ENCODE assay signal across 8 cellular contexts in genomic region chr1:48471103-48471502, GRCh38. TPM values are rescaled to one million over a fixed set of nuclear protein-coding genes. Genes with fewer than 3 reads are reported as not detected.
A peak's percentile ranks its signal among the peaks of the same experiment; 100 is the strongest.
DNase-seq lines count a peak whose midpoint lies in the region; ATAC-seq and TF ChIP-seq lines count a peak whose summit lies in the region.

No MANE protein-coding gene starts in this region.

- H4K8ac ChIP-seq in IMR-90 (ENCODE audit: low read depth in 2 of 2, low read length in 2 of 2): no peak overlapping the region; a peak in 1 of 4 replicates

- H3K4me1 Mint-ChIP-seq in stimulated activated memory B cell treated with anti-CD40 and anti-IgM and Interleukin-4, amounts not matched to agents 10 μg/mL and 1 μg/mL and 100 μg/mL, for 72 hours: peaks cover 26% of the 10 kb centered on the region

- H4K20me1 ChIP-seq in IMR-90 (ENCODE audit: insufficient read depth, low read length): no peaks in the 10 kb centered on the region

- no peak overlapping the region for H2AK5ac ChIP-seq in IMR-90 (ENCODE audit: low read depth, low read length)

- H4K91ac ChIP-seq in IMR-90 (ENCODE audit: insufficient read depth, low read depth, low read length): no peak overlapping the region

- intact Hi-C loops in IMR-90 (cut with micrococcal nuclease): no loop called here

- peaks cover 17% of the 10 kb centered on the region for H3K27me3 Mint-ChIP-seq in stimulated activated memory B cell treated with anti-CD40 and anti-IgM and Interleukin-4, amounts not matched to agents 10 μg/mL and 1 μg/mL and 100 μg/mL, for 72 hours

- in situ Hi-C loops in IMR-90 (cut with MboI; ENCODE audit: low sequenced_read_pairs): no loop called here
- in situ Hi-C loops in astrocyte of the spinal cord (cut with HindIII; ENCODE audit: low sequenced_read_pairs): no loop called here

- POLR2A ChIA-PET in IMR-90 (lab: Charles Lee; ENCODE audit: unreplicated experiment): no interaction called here

- H3K79me1 ChIP-seq in IMR-90 (ENCODE audit: low read depth in 1 of 2, low read length in 2 of 2): 0 out of 4 replicates have a peak, but pooled peaks cover 0 to 4% of the 10 kb centered on the region in 2 experiments

- H2BK5ac ChIP-seq in IMR-90 (ENCODE audit: low read depth, low read length, poor library complexity, severe bottlenecking): no peak overlapping the region

- peak overlapping the region; percentile 29; the same call in 1 of the 2 replicates for H3K14ac ChIP-seq in IMR-90 (replicated peaks; ENCODE audit: low read depth, low read length)

- peaks cover 4% of the 10 kb centered on the region; the same call in 1 of the 2 replicates for H3K4me1 ChIP-seq in IMR-90 (ENCODE audit: control insufficient read depth, insufficient read depth, low read length)

- WGBS in IMR-90 (ENCODE audit: extremely low coverage in 2 of 2, insufficient read length in 1 of 2), 2 experiments: 100% methylated on average over 1 of the region's 5 CpGs; no CpG with 5 or more reads in 1 of the 2 experiments

- peaks cover 6% of the 10 kb centered on the region; the same call in 1 of the 2 replicates for H3K9me1 ChIP-seq in IMR-90 (ENCODE audit: insufficient read depth, low read length)

- no peak overlapping the region; the same call in 1 of the 2 replicates for H3K18ac ChIP-seq in IMR-90 (ENCODE audit: low read depth, low read length)

- H3K36me3 ChIP-seq in IMR-90 (ENCODE audit: control insufficient read depth, insufficient read depth, low read length): no peaks in the 10 kb centered on the region

- no peak overlapping the region for H2BK120ac ChIP-seq in IMR-90 (ENCODE audit: low read depth, low read length)

- no peaks in the 10 kb centered on the region for H3K36me3 Mint-ChIP-seq in stimulated activated memory B cell treated with anti-CD40 and anti-IgM and Interleukin-4, amounts not matched to agents 10 μg/mL and 1 μg/mL and 100 μg/mL, for 72 hours

- no peaks in the 10 kb centered on the region for H3K27me3 ChIP-seq in IMR-90 (ENCODE audit: control insufficient read depth, insufficient read depth, low read length)

- peak overlapping the region; percentile 49; the same call in 1 of the 2 replicates for H3K23ac ChIP-seq in IMR-90 (ENCODE audit: low read depth, low read length)

- no peak overlapping the region for H2BK15ac ChIP-seq in IMR-90 (ENCODE audit: low read depth, low read length)

- peak overlapping the region; percentile 90 for H2AFZ ChIP-seq in IMR-90 (replicated peaks; ENCODE audit: low read length, poor library complexity)

- no peak for ATAC-seq in IMR-90 (ENCODE audit: low read depth)
- ATAC-seq in stimulated activated memory B cell treated with anti-CD40 and anti-IgM and Interleukin-4, amounts not matched to agents 10 μg/mL and 1 μg/mL and 100 μg/mL, for 72 hours: no peak
- ATAC-seq in HG03196 (IDR thresholded peaks at IDR 0.05; ENCODE audit: unreplicated experiment): no peak
- ATAC-seq in GM21786 (IDR thresholded peaks at IDR 0.05; ENCODE audit: unreplicated experiment): no peak

- TF ChIP-seq RAD21 in IMR-90 (IDR thresholded peaks at IDR 0.05; ENCODE audit: low read length): no peak

- H3K9me3 ChIP-seq in IMR-90 (ENCODE audit: control insufficient read depth, insufficient read depth, low read length): no peaks in the 10 kb centered on the region; the same call in 1 of the 2 replicates

- peak overlapping the region; percentile 92 for H3K4me2 ChIP-seq in IMR-90 (ENCODE audit: low read depth, low read length)

- H2AK9ac ChIP-seq in IMR-90 (replicated peaks; ENCODE audit: low read depth, low read length, poor library complexity): peak overlapping the region; percentile 17

- no peak overlapping the region for H2BK20ac ChIP-seq in IMR-90 (ENCODE audit: low read depth, low read length)

- H3K27ac ChIP-seq in IMR-90 (ENCODE audit: insufficient read depth, low read length): peak overlapping the region; percentile 58; the same call in 1 of the 2 replicates

- H3K4me3 ChIP-seq in IMR-90 (ENCODE audit: insufficient read depth, low read depth, low read length) (peak overlapping the region; percentile 84), astrocyte of the spinal cord (ENCODE audit: low read depth, low read length) (peak overlapping the region; percentile 75)

- CTCF ChIA-PET in IMR-90 (lab: Yijun Ruan, JAX): interaction anchor here (1.6 kb wide), 1 partner anchor 27 kb away, joined by 5 read pairs; no protein-coding TSS in a partner anchor

- H4K5ac ChIP-seq in IMR-90 (ENCODE audit: low read depth, low read length): no peak overlapping the region

- H3K27ac Mint-ChIP-seq in stimulated activated memory B cell treated with anti-CD40 and anti-IgM and Interleukin-4, amounts not matched to agents 10 μg/mL and 1 μg/mL and 100 μg/mL, for 72 hours: peak overlapping the region; percentile 78

- H3K56ac ChIP-seq in IMR-90 (ENCODE audit: extremely low read depth, insufficient read depth, low read length): no peak overlapping the region; the same call in 1 of the 2 replicates

- no TSS peak for BruUV-seq in IMR-90 (replicated peaks; lab: Mats Ljungman, UMichigan)

- H3K9ac ChIP-seq in IMR-90 (ENCODE audit: low read depth, low read length): peak overlapping the region; percentile 52; the same call in 1 of the 2 replicates

- no peak for TF ChIP-seq CTCF in IMR-90 (conservative IDR thresholded peaks at IDR 0.05; ENCODE audit: low read depth, low read length)
- no peak for TF ChIP-seq CTCF in astrocyte of the spinal cord (IDR thresholded peaks at IDR 0.05; ENCODE audit: low read depth, low read length)

- TF ChIP-seq POLR2A in IMR-90 (IDR thresholded peaks at IDR 0.05; ENCODE audit: low read depth, low read length): no peak

- peak overlapping the region; percentile 87 for H3K4me3 Mint-ChIP-seq in stimulated activated memory B cell treated with anti-CD40 and anti-IgM and Interleukin-4, amounts not matched to agents 10 μg/mL and 1 μg/mL and 100 μg/mL, for 72 hours

- peak overlapping the region; percentile 52; the same call in 1 of the 2 replicates for H3K4ac ChIP-seq in IMR-90 (ENCODE audit: low read depth, low read length)

- H3K9me3 Mint-ChIP-seq in stimulated activated memory B cell treated with anti-CD40 and anti-IgM and Interleukin-4, amounts not matched to agents 10 μg/mL and 1 μg/mL and 100 μg/mL, for 72 hours: peaks cover 6% of the 10 kb centered on the region

- DNase-seq in IMR-90: no peak
- DNase-seq in astrocyte of the spinal cord (ENCODE audit: low read depth, low spot score): peak; percentile 22
- DNase-seq in islet precursor cell: peak; percentile 53
- no peak for DNase-seq in SKM-1 (lab: John Stamatoyannopoulos, UW; ENCODE audit: unreplicated experiment)
- DNase-seq in NCI-H524 treated with DMSO at 0.1 percent for 48 hours (lab: John Stamatoyannopoulos, UW): no peak

- dilution Hi-C loops in IMR-90 (cut with HindIII; ENCODE audit: low sequenced_read_pairs, unreplicated experiment): no loop called here

TF ChIP-seq in IMR-90, 13 proteins besides CTCF, POLR2A, EP300 and RAD21:
- no peak for TF ChIP-seq RFX5 (IDR thresholded peaks at IDR 0.05; ENCODE audit: low read depth, low read length)
- TF ChIP-seq CEBPB (IDR thresholded peaks at IDR 0.05; ENCODE audit: low read depth, low read length): peak; percentile 44; the same call in 1 of the 2 replicates
TF ChIP-seq in IMR-90: peak in this region for 1.

RNA-seq across cellular contexts. Expression of gene SPATA6, which starts 0.9 kb away (rescaled TPM):
- total RNA-seq in IMR-90 (2012; rRNA removed): 2.0 and 2.2 TPM in 2 replicates
- 0.67 and 1.1 TPM in 2 replicates for polyA plus RNA-seq in IMR-90 (2012; rRNA removed)
- polyA plus RNA-seq in IMR-90 (2012; cell fraction: cytosol; rRNA removed): 0.24 and 0.55 TPM in 2 replicates
- polyA plus RNA-seq in IMR-90 (2012; cell fraction: nucleus; rRNA removed; ENCODE audit: low replicate concordance): 1.1 and 2.6 TPM in 2 replicates

Comparison
In these comparisons a context has a peak if more than half of its experiments do, and no peak if none do; other contexts are left out.
1. DNase-seq: peak in astrocyte of the spinal cord (single experiment) and islet precursor cell (single experiment); none in IMR-90 (single experiment), SKM-1 (single experiment) and NCI-H524 treated with DMSO at 0.1 percent for 48 hours (single experiment).